8 cellular contexts compared by ENCODE assay signal in genomic region chr21:20971296-20971921, GRCh38. TPM values are rescaled to one million over a fixed set of nuclear protein-coding genes. Genes with fewer than 3 reads are reported as not detected.
DNase-seq lines count a peak whose midpoint lies in the region; ATAC-seq and TF ChIP-seq lines count a peak whose summit lies in the region.

No MANE protein-coding gene starts in this region.

- H3K36me3 ChIP-seq in H7 (replicated peaks; ENCODE audit: control insufficient read depth, insufficient read depth, low read length): no peaks in the 10 kb centered on the region
- H3K36me3 ChIP-seq in hepatocyte (replicated peaks; ENCODE audit: insufficient read depth, low read depth): no peaks in the 10 kb centered on the region

- H3K79me2 ChIP-seq in hepatocyte: no peaks in the 10 kb centered on the region

- ATAC-seq in activated naive CD8-positive, alpha-beta T cell treated with anti-CD3 and anti-CD28 coated beads, Interleukin-2, amount 50 U/mL, for 24 hours: no peak
- ATAC-seq in HG03139 (IDR thresholded peaks at IDR 0.05; ENCODE audit: unreplicated experiment) (no peak), HG03460 (IDR thresholded peaks at IDR 0.05; ENCODE audit: unreplicated experiment) (no peak)

- H3K27me3 Mint-ChIP-seq in activated naive CD8-positive, alpha-beta T cell treated with anti-CD3 and anti-CD28 coated beads, Interleukin-2, amount 50 U/mL, for 24 hours: no peaks in the 10 kb centered on the region

- H3K4me1 ChIP-seq in hepatocyte (ENCODE audit: insufficient read depth): no peaks in the 10 kb centered on the region

- H3K36me3 Mint-ChIP-seq in activated naive CD8-positive, alpha-beta T cell treated with anti-CD3 and anti-CD28 coated beads, Interleukin-2, amount 50 U/mL, for 24 hours (ENCODE audit: low read depth): no peaks in the 10 kb centered on the region

- H3K27me3 ChIP-seq in H7 (ENCODE audit: control insufficient read depth, insufficient read depth, low read length): no peaks in the 10 kb centered on the region
- H3K27me3 ChIP-seq in hepatocyte: no peaks in the 10 kb centered on the region

- DNase-seq in AML-193 (lab: John Stamatoyannopoulos, UW): peak; percentile 41 to 50
- peak; percentile 52 for DNase-seq in H7
- peak; percentile 62 for DNase-seq in NCI-H2227 treated with DMSO at 0.1 percent for 48 hours (lab: John Stamatoyannopoulos, UW)
- peak; percentile 12 for DNase-seq in activated naive CD8-positive, alpha-beta T cell treated with anti-CD3 and anti-CD28 coated beads, Interleukin-2, amount 50 U/mL, for 24 hours
- peak; percentile 81 for DNase-seq in hepatocyte (ENCODE audit: low spot score)
- DNase-seq in stimulated activated CD4-positive, alpha-beta T cell treated with anti-CD3 and anti-CD28 coated beads, Interleukin-4, amount 100 ng/mL, for 1 hour: peak; percentile 5

- peak; percentile 79 for TF ChIP-seq CTCF in hepatocyte (IDR thresholded peaks at IDR 0.05; ENCODE audit: poor library complexity)

- WGBS in hepatocyte (ENCODE audit: low lambda C conversion rate, missing lambda C conversion rate): 5% methylated on average over 2 of the region's 2 CpGs

- H2AFZ ChIP-seq in hepatocyte: no peak overlapping the region

- no peak overlapping the region for H3K27ac Mint-ChIP-seq in activated naive CD8-positive, alpha-beta T cell treated with anti-CD3 and anti-CD28 coated beads, Interleukin-2, amount 50 U/mL, for 24 hours

- H3K27ac ChIP-seq in hepatocyte: no peak overlapping the region

- H3K4me3 ChIP-seq in H7 (ENCODE audit: insufficient read depth, low read depth, low read length) (no peak overlapping the region), hepatocyte (no peak overlapping the region)

- H3K4me1 Mint-ChIP-seq in activated naive CD8-positive, alpha-beta T cell treated with anti-CD3 and anti-CD28 coated beads, Interleukin-2, amount 50 U/mL, for 24 hours: no peaks in the 10 kb centered on the region

- H3K9me2 ChIP-seq in hepatocyte (replicated peaks; ENCODE audit: insufficient read depth): no peaks in the 10 kb centered on the region

- H3K9me3 Mint-ChIP-seq in activated naive CD8-positive, alpha-beta T cell treated with anti-CD3 and anti-CD28 coated beads, Interleukin-2, amount 50 U/mL, for 24 hours: no peaks in the 10 kb centered on the region

- H3K4me2 ChIP-seq in hepatocyte: no peak overlapping the region

- H3K4me3 Mint-ChIP-seq in activated naive CD8-positive, alpha-beta T cell treated with anti-CD3 and anti-CD28 coated beads, Interleukin-2, amount 50 U/mL, for 24 hours: no peak overlapping the region

- H3K9me3 ChIP-seq in hepatocyte (ENCODE audit: low read depth): no peaks in the 10 kb centered on the region

- no peaks in the 10 kb centered on the region for H4K20me1 ChIP-seq in hepatocyte (ENCODE audit: insufficient read depth, poor library complexity, severe bottlenecking)

RNA-seq across cellular contexts. Expression of gene NCAM2, which starts 26.8 kb away (rescaled TPM):
- 0.30 and 0.48 TPM in 2 replicates for total RNA-seq in H7 (2014; rRNA removed; shearing (Covaris generic))
- 6.3 and 14.4 TPM in 2 replicates for total RNA-seq in hepatocyte
- polyA plus RNA-seq in hepatocyte: 1.7 and 2.3 TPM in 2 replicates

Comparison
In these comparisons a context has a peak if more than half of its experiments do, and no peak if none do; other contexts are left out.
1. DNase-seq: peak in every context shown above with its lines; median percentile 81 in hepatocyte; 62 in NCI-H2227 treated with DMSO at 0.1 percent for 48 hours; 52 in H7; 46 in AML-193; 12 in activated naive CD8-positive, alpha-beta T cell treated with anti-CD3 and anti-CD28 coated beads, Interleukin-2, amount 50 U/mL, for 24 hours; 5 in stimulated activated CD4-positive, alpha-beta T cell treated with anti-CD3 and anti-CD28 coated beads, Interleukin-4, amount 100 ng/mL, for 1 hour.